In genomic region chr5:33852837-33853236, GRCh38 we compare ENCODE assay signal across 18 cellular contexts. TPM values are rescaled to one million over a fixed set of nuclear protein-coding genes. Genes with fewer than 3 reads are reported as not detected.
"Had no signal": no experiment of that assay in that cellular context is flagged by ENCODE, and none has a peak within 500 bp of the region (broad histone marks: within the 10 kb centered on the region; RNA-seq: fewer than 3 reads in every experiment).

No MANE protein-coding gene starts in this region.

- H3K4me3 ChIP-seq: colonic mucosa, gastroesophageal sphincter, spleen, suprapubic skin had no signal

- DNase-seq: activated CD8-positive, alpha-beta memory T cell treated with anti-CD3 and anti-CD28 coated beads, Interleukin-2, amount 10 ng/mL, durations not matched to agents 7 days and 5 days; activated effector memory CD4-positive, alpha-beta T cell treated with anti-CD3 and anti-CD28 coated beads, Interleukin-2, amount 50 U/mL, for 16 hours; activated T-cell treated with anti-CD3 and anti-CD28 coated beads, Interleukin-2, amount 50 U/mL, for 4 hours; anterior cingulate cortex; colonic mucosa; effector CD8-positive, alpha-beta T cell; left ventricle myocardium superior; spleen; stimulated activated CD4-positive, alpha-beta T cell treated with anti-CD3 and anti-CD28 coated beads, Interleukin-2, amount 100 ng/mL, for 24 hours; stimulated activated naive CD4-positive, alpha-beta T cell had no signal

- H3K9me3 ChIP-seq: colonic mucosa, gastroesophageal sphincter, neutrophil, right atrium auricular region, spleen, suprapubic skin had no signal

- H3K27me3 ChIP-seq: colonic mucosa, gastroesophageal sphincter, neutrophil, right atrium auricular region, spleen, suprapubic skin had no signal

- H3K27ac ChIP-seq: colonic mucosa, epithelial cell of prostate, neutrophil, spleen, suprapubic skin had no signal

- H3K36me3 ChIP-seq: colonic mucosa, gastroesophageal sphincter, neutrophil, right atrium auricular region, spleen, suprapubic skin had no signal

- ATAC-seq: activated CD4-positive, CD25-positive, alpha-beta regulatory T cell treated with anti-CD3 and anti-CD28 coated beads, Interleukin-2, amount 50 U/mL, for 24 hours; activated CD8-positive, alpha-beta memory T cell treated with anti-CD3 and anti-CD28 coated beads, Interleukin-2, amount 10 ng/mL, durations not matched to agents 7 days and 5 days; activated T-cell treated with anti-CD3 and anti-CD28 coated beads, Interleukin-2, amount 50 U/mL, for 4 hours had no signal

- FAIRE-seq: keratinocyte had no signal

- H3K4me1 ChIP-seq: colonic mucosa had no signal

RNA-seq across cellular contexts. Expression of gene ADAMTS12, which starts 39.0 kb away (rescaled TPM):
- total RNA-seq: activated CD8-positive, alpha-beta memory T cell treated with anti-CD3 and anti-CD28 coated beads, Interleukin-2, amount 10 ng/mL, durations not matched to agents 7 days and 5 days; T-helper 2 cell treated with Interferon-gamma antibody and Interleukin-4, amounts not matched to agents 100 ng/mL and 5 ng/mL, for 36 hours had no signal
